In genomic region chr6:142749556-142749955, GRCh38 we compare ENCODE assay signal across 29 cellular contexts.
"Had no signal": no experiment of that assay in that cellular context is flagged by ENCODE, and none has a peak within 500 bp of the region (broad histone marks: within the 10 kb centered on the region; RNA-seq: fewer than 3 reads in every experiment).

No MANE protein-coding gene starts in this region.

- H3K4me3 Mint-ChIP-seq: mesothelial cell of epicardium; naive B cell; nephron; neural progenitor cell; stimulated activated memory B cell treated with anti-CD40 and anti-IgM and Interleukin-4, amounts not matched to agents 10 μg/mL and 1 μg/mL and 100 μg/mL, for 72 hours; type B pancreatic cell had no signal

- H3K27ac Mint-ChIP-seq: mesothelial cell of epicardium; nephron; neural progenitor cell; progenitor cell of endocrine pancreas; stimulated activated memory B cell treated with anti-CD40 and anti-IgM and Interleukin-4, amounts not matched to agents 10 μg/mL and 1 μg/mL and 100 μg/mL, for 72 hours; type B pancreatic cell had no signal

- H3K4me1 Mint-ChIP-seq: nephron, neural progenitor cell had no signal

- H3K9me3 ChIP-seq: esophagus squamous epithelium, heart right ventricle, mucosa of descending colon, testis, tibial artery had no signal

- H3K27ac ChIP-seq: coronary artery, esophagus squamous epithelium, heart right ventricle, neural progenitor cell, parathyroid adenoma, testis, tibial artery had no signal

- H3K27me3 ChIP-seq: esophagus squamous epithelium, heart right ventricle, neural progenitor cell, testis, tibial artery had no signal

- H3K4me1 ChIP-seq: heart right ventricle, parathyroid adenoma, testis, tibial artery had no signal

- H3K36me3 ChIP-seq: neural progenitor cell had no signal

- H3K36me3 Mint-ChIP-seq: neural progenitor cell had no signal

- H3K9me3 Mint-ChIP-seq: mesothelial cell of epicardium; nephron; neural progenitor cell; stimulated activated memory B cell treated with anti-CD40 and anti-IgM and Interleukin-4, amounts not matched to agents 10 μg/mL and 1 μg/mL and 100 μg/mL, for 72 hours; type B pancreatic cell had no signal

- DNase-seq: dermis blood vessel endothelial cell; effector memory CD4-positive, alpha-beta T cell; erythroblast; esophagus squamous epithelium; foreskin melanocyte; glutamatergic neuron; heart right ventricle; hippocampal formation; left colon; left ventricle myocardium superior; mesenchymal stem cell; mucosa of descending colon; naive B cell; stimulated activated CD4-positive, alpha-beta T cell treated with anti-CD3 and anti-CD28 coated beads, Interleukin-2, amount 100 ng/mL, for 24 hours; stimulated activated CD4-positive, alpha-beta T cell treated with anti-CD3 and anti-CD28 coated beads, Interleukin-4, amount 100 ng/mL, for 24 hours; stimulated activated naive CD8-positive, alpha-beta T cell treated with anti-CD3 and anti-CD28 coated beads, Interleukin-15, Interleukin-2, amounts not matched to agents 100 U/mL and 50 U/mL, for 24 hours; substantia nigra; testis; tibial artery had no signal

- H3K27me3 Mint-ChIP-seq: naive B cell; stimulated activated memory B cell treated with anti-CD40 and anti-IgM and Interleukin-4, amounts not matched to agents 10 μg/mL and 1 μg/mL and 100 μg/mL, for 72 hours; type B pancreatic cell had no signal

- ATAC-seq: heart right ventricle; left colon; left ventricle myocardium superior; mucosa of descending colon; sciatic nerve; stimulated activated memory B cell treated with anti-CD40 and anti-IgM and Interleukin-4, amounts not matched to agents 10 μg/mL and 1 μg/mL and 100 μg/mL, for 72 hours; stimulated activated naive CD8-positive, alpha-beta T cell treated with anti-CD3 and anti-CD28 coated beads, Interleukin-15, Interleukin-2, amounts not matched to agents 100 U/mL and 50 U/mL, for 24 hours had no signal

- H3K4me3 ChIP-seq: coronary artery, esophagus squamous epithelium, heart right ventricle, lung, mucosa of descending colon, neural progenitor cell, testis, tibial artery had no signal
